22 cellular contexts compared by ENCODE assay signal in the genomic region with DNA sequence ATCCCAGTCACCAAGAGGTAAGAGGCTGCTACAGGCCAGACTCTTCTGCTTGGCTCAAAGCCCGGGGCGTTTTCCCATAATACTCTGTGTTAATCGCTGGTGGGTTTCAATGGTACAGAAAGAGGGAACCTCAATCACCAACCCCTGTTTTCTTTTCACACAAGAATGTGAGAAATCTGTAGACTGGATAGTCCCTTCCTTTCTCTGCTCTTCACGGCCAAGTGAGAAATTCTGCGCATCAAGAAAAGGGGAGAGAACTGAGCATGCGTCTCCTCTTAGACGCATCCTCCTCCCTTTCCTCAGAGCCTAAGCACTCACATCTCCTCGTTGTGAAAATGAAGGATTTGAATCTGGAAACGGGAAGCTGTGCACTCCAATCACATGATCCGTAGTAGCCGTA.
"Had no signal": no experiment of that assay in that cellular context is flagged by ENCODE, and none has a peak within 500 bp of the region (broad histone marks: within the 10 kb centered on the region; RNA-seq: fewer than 3 reads in every experiment).

No MANE protein-coding gene starts in this region.

- ATAC-seq: effector memory CD8-positive, alpha-beta T cell; heart right ventricle; left cardiac atrium; left lung; natural killer cell; stimulated activated memory B cell treated with anti-CD40 and anti-IgM and Interleukin-4, amounts not matched to agents 10 μg/mL and 1 μg/mL and 100 μg/mL, for 72 hours; stimulated activated naive CD8-positive, alpha-beta T cell treated with anti-CD3 and anti-CD28 coated beads, Interleukin-15, Interleukin-2, amounts not matched to agents 100 U/mL and 50 U/mL, for 24 hours had no signal

- H3K4me3 Mint-ChIP-seq: effector memory CD8-positive, alpha-beta T cell; natural killer cell; stimulated activated memory B cell treated with anti-CD40 and anti-IgM and Interleukin-4, amounts not matched to agents 10 μg/mL and 1 μg/mL and 100 μg/mL, for 72 hours had no signal

- H3K27me3 ChIP-seq: left lung, neutrophil, pancreas, spleen, testis, tibial artery, upper lobe of left lung had no signal

- H3K4me1 ChIP-seq: esophagus squamous epithelium, heart right ventricle, left lung, pancreas, spleen, testis, tibial artery, upper lobe of left lung had no signal

- H3K4me3 ChIP-seq: esophagus squamous epithelium, heart right ventricle, left lung, pancreas, skin epidermis, spleen, testis, tibial artery, upper lobe of left lung had no signal

- H3K4me1 Mint-ChIP-seq: natural killer cell had no signal

- H3K36me3 ChIP-seq: esophagus squamous epithelium, heart right ventricle, left lung, neutrophil, pancreas, spleen, tibial artery, upper lobe of left lung had no signal

- DNase-seq: cortex of kidney; effector memory CD8-positive, alpha-beta T cell; erythroblast; esophagus squamous epithelium; foreskin melanocyte; glutamatergic neuron; heart right ventricle; hippocampal formation; left cardiac atrium; left lung; natural killer cell; retina; spleen; stimulated activated CD4-positive, alpha-beta T cell treated with anti-CD3 and anti-CD28 coated beads, Interleukin-4, amount 100 ng/mL, for 4 hours; stimulated activated naive CD8-positive, alpha-beta T cell treated with anti-CD3 and anti-CD28 coated beads, Interleukin-15, Interleukin-2, amounts not matched to agents 100 U/mL and 50 U/mL, for 24 hours; testis; tibial artery; upper lobe of left lung had no signal

- H3K36me3 Mint-ChIP-seq: natural killer cell had no signal

- H3K27ac Mint-ChIP-seq: effector memory CD8-positive, alpha-beta T cell; natural killer cell had no signal

- H3K9me3 ChIP-seq: esophagus squamous epithelium, heart right ventricle, left lung, neutrophil, pancreas, spleen, testis, tibial artery, upper lobe of left lung had no signal

- H3K9me3 Mint-ChIP-seq: effector memory CD8-positive, alpha-beta T cell; natural killer cell; stimulated activated memory B cell treated with anti-CD40 and anti-IgM and Interleukin-4, amounts not matched to agents 10 μg/mL and 1 μg/mL and 100 μg/mL, for 72 hours had no signal

- H3K27me3 Mint-ChIP-seq: stimulated activated memory B cell treated with anti-CD40 and anti-IgM and Interleukin-4, amounts not matched to agents 10 μg/mL and 1 μg/mL and 100 μg/mL, for 72 hours had no signal

- H3K27ac ChIP-seq: esophagus squamous epithelium, heart right ventricle, left lung, neutrophil, pancreas, skin epidermis, spleen, testis, tibial artery, upper lobe of left lung had no signal
